ENCODE assay signal across 7 cellular contexts in genomic region chr17:15006421-15006820, GRCh38.
"Had no signal": no experiment of that assay in that cellular context is flagged by ENCODE, and none has a peak within 500 bp of the region (broad histone marks: within the 10 kb centered on the region; RNA-seq: fewer than 3 reads in every experiment).

No MANE protein-coding gene starts in this region.

- H3K4me3 Mint-ChIP-seq: GM23338, HFFc6 had no signal

- DNase-seq: H7, HFFc6, IMR-90 had no signal

- H3K4me3 ChIP-seq: GM23338, HAP-1, K562 had no signal

- H2AFZ ChIP-seq: GM23338 had no signal

- ATAC-seq: GM23338, HCT116, K562 had no signal

- H3K4me2 ChIP-seq: GM23338 had no signal

- H3K9me3 ChIP-seq: HAP-1 had no signal

- H3K36me3 ChIP-seq: HAP-1 had no signal

- H3K9me3 Mint-ChIP-seq: GM23338 had no signal

- H3K27ac Mint-ChIP-seq: GM23338, HFFc6 had no signal

- H3K4me1 ChIP-seq: HAP-1 had no signal
